ENCODE assay signal across 8 cellular contexts in genomic region chr17:76492989-76493501, GRCh38. TPM values are rescaled to one million over a fixed set of nuclear protein-coding genes. Genes with fewer than 3 reads are reported as not detected.
DNase-seq lines count a peak whose midpoint lies in the region; ATAC-seq and TF ChIP-seq lines count a peak whose summit lies in the region.

No MANE protein-coding gene starts in this region.

- peak; percentile 63 to 68 for ATAC-seq in activated CD4-positive, CD25-positive, alpha-beta regulatory T cell treated with anti-CD3 and anti-CD28 coated beads, Interleukin-2, amount 50 U/mL, for 24 hours
- peak; percentile 50 for ATAC-seq in HG02981 (IDR thresholded peaks at IDR 0.05; ENCODE audit: unreplicated experiment)

- H3K4me3 ChIP-seq in breast epithelium, result peak overlapping the region; percentile 3 to 23 (median 5)

- TF ChIP-seq CTCF in breast epithelium (IDR thresholded peaks at IDR 0.05), result no peak

- TF ChIP-seq POLR2A in breast epithelium (IDR thresholded peaks at IDR 0.05), result no peak

- no peaks in the 10 kb centered on the region for H3K36me3 ChIP-seq in breast epithelium

- no peaks in the 10 kb centered on the region for H3K9me3 ChIP-seq in breast epithelium

- in situ Hi-C loops in SK-MEL-5 (cut with HindIII; ENCODE audit: low pct_unique_long_range_greater_than_20kb, low sequenced_read_pairs), result no loop called here

- DNase-seq in activated CD4-positive, CD25-positive, alpha-beta regulatory T cell treated with anti-CD3 and anti-CD28 coated beads, Interleukin-2, amount 50 U/mL, for 72 hours, result no peak
- DNase-seq in SK-MEL-5 (ENCODE audit: low read depth, low spot score), result peak; percentile 62
- no peak for DNase-seq in breast epithelium (ENCODE audit: low spot score in 2 of 2)
- DNase-seq in left kidney (ENCODE audit: low read depth, low spot score), result peak; percentile 55
- DNase-seq in stimulated activated CD8-positive, alpha-beta memory T cell treated with anti-CD3 and anti-CD28 coated beads, Interleukin-4, amount 100 ng/mL, for 24 hours (ENCODE audit: low read depth), result peak; percentile 31
- no peak for DNase-seq in NCI-H2171 (lab: John Stamatoyannopoulos, UW)

- intact Hi-C loops in breast epithelium (cut with DNase I; ENCODE audit: low total_unique reads), result no loop called here

- peaks cover 0 to 13% of the 10 kb centered on the region in 2 donors for H3K4me1 ChIP-seq in breast epithelium

- no peaks in the 10 kb centered on the region for H3K27me3 ChIP-seq in breast epithelium

- H3K27ac ChIP-seq in breast epithelium, result peak overlapping the region; percentile 10 to 77

RNA-seq across cellular contexts. Expression of gene RHBDF2, which starts 8.2 kb away (rescaled TPM):
- 25.0 and 28.6 TPM in 2 replicates for total RNA-seq in SK-MEL-5 (2014; rRNA removed; shearing (Covaris generic))
- 75.0 and 78.8 TPM in 2 replicates for polyA plus RNA-seq in SK-MEL-5 (2015; cell fraction: cytosol; rRNA removed)
- 64.9 and 68.7 TPM in 2 replicates for polyA plus RNA-seq in SK-MEL-5 (2015; cell fraction: nucleus; rRNA removed)
- total RNA-seq in breast epithelium, result 10 to 100 TPM; 13.4 to 35.5 (median 26.8) TPM

RNA-seq across cellular contexts. Expression of gene AANAT, which starts 25.6 kb away (rescaled TPM):
- not detected in 2 replicates for total RNA-seq in SK-MEL-5 (2014; rRNA removed; shearing (Covaris generic))
- not detected in 2 replicates for polyA plus RNA-seq in SK-MEL-5 (2015; cell fraction: cytosol; rRNA removed)
- polyA plus RNA-seq in SK-MEL-5 (2015; cell fraction: nucleus; rRNA removed), result 0.88 TPM in 1 of 2 replicates, not detected in the other
- total RNA-seq in breast epithelium, result not detected

RNA-seq across cellular contexts. Expression of gene UBE2O, which starts 40.1 kb away (rescaled TPM):
- 30.7 and 36.4 TPM in 2 replicates for total RNA-seq in SK-MEL-5 (2014; rRNA removed; shearing (Covaris generic))
- 44.4 and 56.8 TPM in 2 replicates for polyA plus RNA-seq in SK-MEL-5 (2015; cell fraction: cytosol; rRNA removed)
- 99.5 and 103 TPM in 2 replicates for polyA plus RNA-seq in SK-MEL-5 (2015; cell fraction: nucleus; rRNA removed)
- 10 to 100 TPM; 17.4 to 22.5 (median 17.7) TPM for total RNA-seq in breast epithelium

RNA-seq across cellular contexts. Expression of gene CYGB, which starts 44.5 kb away (rescaled TPM):
- 122 TPM in 2 replicates for total RNA-seq in SK-MEL-5 (2014; rRNA removed; shearing (Covaris generic))
- polyA plus RNA-seq in SK-MEL-5 (2015; cell fraction: cytosol; rRNA removed), result 107 and 128 TPM in 2 replicates
- 37.9 and 41.4 TPM in 2 replicates for polyA plus RNA-seq in SK-MEL-5 (2015; cell fraction: nucleus; rRNA removed)
- 10 to 100 TPM in 2 of 3 donors, 1 to 10 TPM in 1; 5.9 to 37.4 (median 27.2) TPM for total RNA-seq in breast epithelium

RNA-seq across cellular contexts. Expression of gene PRCD, which starts 46.8 kb away (rescaled TPM):
- 15.8 and 18.8 TPM in 2 replicates for total RNA-seq in SK-MEL-5 (2014; rRNA removed; shearing (Covaris generic))
- 12.2 and 13.3 TPM in 2 replicates for polyA plus RNA-seq in SK-MEL-5 (2015; cell fraction: cytosol; rRNA removed)
- polyA plus RNA-seq in SK-MEL-5 (2015; cell fraction: nucleus; rRNA removed), result 32.9 and 49.6 TPM in 2 replicates
- 1 to 10 TPM; 1.5 to 7.2 (median 4.9) TPM for total RNA-seq in breast epithelium

Comparison
In these comparisons a context has a peak if more than half of its experiments do, and no peak if none do; other contexts are left out.
1. DNase-seq: peak in SK-MEL-5 (single experiment), left kidney (single experiment) and stimulated activated CD8-positive, alpha-beta memory T cell treated with anti-CD3 and anti-CD28 coated beads, Interleukin-4, amount 100 ng/mL, for 24 hours (single experiment); none in activated CD4-positive, CD25-positive, alpha-beta regulatory T cell treated with anti-CD3 and anti-CD28 coated beads, Interleukin-2, amount 50 U/mL, for 72 hours (single experiment), breast epithelium (0 of 2) and NCI-H2171 (single experiment).